Comparison of ENCODE assay signal across 29 cellular contexts in the genomic region with DNA sequence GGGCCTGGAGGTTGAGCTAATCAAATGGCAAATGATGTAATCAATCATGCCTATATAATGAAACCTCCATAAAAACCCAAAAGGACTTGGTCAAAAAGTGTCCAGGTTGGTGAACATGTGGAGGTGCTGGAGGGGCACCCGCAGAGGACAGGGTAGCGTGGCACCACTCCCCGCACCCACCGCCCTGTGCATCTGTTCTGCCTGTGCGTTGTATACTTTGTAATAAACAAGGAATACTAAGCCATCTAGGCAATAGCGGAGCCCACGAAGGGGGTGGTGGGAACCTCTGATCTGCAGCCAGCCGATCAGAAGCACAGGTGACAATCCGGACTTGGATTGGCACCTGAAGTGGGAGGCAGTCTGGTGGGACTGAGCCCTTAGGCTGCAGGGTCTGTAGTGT.
DNase-seq lines count a peak whose midpoint lies in the region; ATAC-seq and TF ChIP-seq lines count a peak whose summit lies in the region.
"Had no signal": no experiment of that assay in that cellular context is flagged by ENCODE, and none has a peak within 500 bp of the region (broad histone marks: within the 10 kb centered on the region; RNA-seq: fewer than 3 reads in every experiment).

No MANE protein-coding gene starts in this region.

- intact Hi-C loops in activated CD8-positive, alpha-beta T cell treated with anti-CD3 and anti-CD28 coated beads for 36 hours (cut with micrococcal nuclease) = loop anchor here (5.0 kb wide), 1 partner anchor 47 kb away; no protein-coding TSS in a partner anchor

- CTCF ChIA-PET in activated CD8-positive, alpha-beta T cell treated with anti-CD3 and anti-CD28 coated beads for 36 hours (lab: Charles Lee) = interaction anchor here (1.6 to 13.8 kb wide), 4 partner anchors 35 to 104 kb away, joined by 4 to 183 read pairs (median 80); partner anchors contain the start of gene CCDC88C

- H3K36me3 Mint-ChIP-seq in stimulated activated naive CD8-positive, alpha-beta T cell treated with anti-CD3 and anti-CD28 coated beads, Interleukin-15, Interleukin-2, amounts not matched to agents 100 ng/mL and 50 ng/mL, for 24 hours (ENCODE audit: low read depth) = peaks cover 72% of the 10 kb centered on the region
- peaks cover 69% of the 10 kb centered on the region for H3K36me3 Mint-ChIP-seq in activated CD8-positive, alpha-beta T cell treated with anti-CD3 and anti-CD28 coated beads for 36 hours (ENCODE audit: low read depth)
- H3K36me3 Mint-ChIP-seq in memory B cell = peaks cover 24% of the 10 kb centered on the region
- H3K36me3 Mint-ChIP-seq in endodermal cell (ENCODE audit: low read depth) = peaks cover 67% of the 10 kb centered on the region

- no peak overlapping the region for H3K4me3 Mint-ChIP-seq in stimulated activated naive CD8-positive, alpha-beta T cell treated with anti-CD3 and anti-CD28 coated beads, Interleukin-15, Interleukin-2, amounts not matched to agents 100 ng/mL and 50 ng/mL, for 24 hours
- H3K4me3 Mint-ChIP-seq in activated CD8-positive, alpha-beta T cell treated with anti-CD3 and anti-CD28 coated beads for 36 hours = no peak overlapping the region
- H3K4me3 Mint-ChIP-seq in memory B cell (no peak overlapping the region), endodermal cell (no peak overlapping the region)
- H3K4me3 Mint-ChIP-seq: activated naive CD8-positive, alpha-beta T cell treated with anti-CD3 and anti-CD28 coated beads, Interleukin-2, amount 10 ng/mL, durations not matched to agents 7 days and 5 days; nephron progenitor cell had no signal

- H3K27ac ChIP-seq in endodermal cell (ENCODE audit: low read depth, low read length) = no peak overlapping the region
- H3K27ac ChIP-seq: BLaER1, pancreas, WERI-Rb-1 had no signal

- no peaks in the 10 kb centered on the region for H3K27me3 ChIP-seq in endodermal cell (ENCODE audit: control insufficient read depth, insufficient read depth, low read length, poor library complexity, severe bottlenecking)
- H3K27me3 ChIP-seq: BLaER1, pancreas had no signal

- peaks cover 87% of the 10 kb centered on the region for H3K4me1 Mint-ChIP-seq in stimulated activated naive CD8-positive, alpha-beta T cell treated with anti-CD3 and anti-CD28 coated beads, Interleukin-15, Interleukin-2, amounts not matched to agents 100 ng/mL and 50 ng/mL, for 24 hours (ENCODE audit: low read depth)
- H3K4me1 Mint-ChIP-seq in activated CD8-positive, alpha-beta T cell treated with anti-CD3 and anti-CD28 coated beads for 36 hours (ENCODE audit: low read depth) = peaks cover 87% of the 10 kb centered on the region
- peaks cover 53% of the 10 kb centered on the region for H3K4me1 Mint-ChIP-seq in memory B cell
- peaks cover 5% of the 10 kb centered on the region for H3K4me1 Mint-ChIP-seq in endodermal cell

- H3K9ac ChIP-seq in endodermal cell (ENCODE audit: extremely low read depth, low read length, poor library complexity, severe bottlenecking) = no peak overlapping the region
- H3K9ac ChIP-seq: BLaER1 had no signal

- POLR2A ChIA-PET in activated CD8-positive, alpha-beta T cell treated with anti-CD3 and anti-CD28 coated beads for 36 hours (lab: Charles Lee) = interaction anchor here (0.6 to 1.5 kb wide), 3 partner anchors 17 to 98 kb away, joined by 3 to 4 read pairs (median 3); partner anchors contain the start of gene CCDC88C

- H3K27me3 Mint-ChIP-seq in stimulated activated naive CD8-positive, alpha-beta T cell treated with anti-CD3 and anti-CD28 coated beads, Interleukin-15, Interleukin-2, amounts not matched to agents 100 ng/mL and 50 ng/mL, for 24 hours = no peaks in the 10 kb centered on the region
- no peaks in the 10 kb centered on the region for H3K27me3 Mint-ChIP-seq in activated CD8-positive, alpha-beta T cell treated with anti-CD3 and anti-CD28 coated beads for 36 hours
- H3K27me3 Mint-ChIP-seq in memory B cell = no peaks in the 10 kb centered on the region
- H3K27me3 Mint-ChIP-seq in endodermal cell (ENCODE audit: insufficient read depth) = no peaks in the 10 kb centered on the region
- H3K27me3 Mint-ChIP-seq: activated naive CD8-positive, alpha-beta T cell treated with anti-CD3 and anti-CD28 coated beads, Interleukin-2, amount 10 ng/mL, durations not matched to agents 7 days and 5 days had no signal

- H3K4me1 ChIP-seq in endodermal cell (ENCODE audit: control insufficient read depth, insufficient read depth, low read length) = no peaks in the 10 kb centered on the region

- peak overlapping the region; percentile 55 for H3K27ac Mint-ChIP-seq in stimulated activated naive CD8-positive, alpha-beta T cell treated with anti-CD3 and anti-CD28 coated beads, Interleukin-15, Interleukin-2, amounts not matched to agents 100 ng/mL and 50 ng/mL, for 24 hours
- peak overlapping the region; percentile 42 for H3K27ac Mint-ChIP-seq in activated CD8-positive, alpha-beta T cell treated with anti-CD3 and anti-CD28 coated beads for 36 hours
- H3K27ac Mint-ChIP-seq in memory B cell (peak overlapping the region; percentile 100), endodermal cell (no peak overlapping the region)
- H3K27ac Mint-ChIP-seq: activated naive CD8-positive, alpha-beta T cell treated with anti-CD3 and anti-CD28 coated beads, Interleukin-2, amount 10 ng/mL, durations not matched to agents 7 days and 5 days; nephron progenitor cell had no signal

- WGBS in endodermal cell (ENCODE audit: insufficient coverage in 1 of 2, insufficient read length in 1 of 2), 2 experiments = 89 to 94% methylated on average over 8 to 9 of the region's 9 CpGs

- ATAC-seq in stimulated activated naive CD8-positive, alpha-beta T cell treated with anti-CD3 and anti-CD28 coated beads, Interleukin-15, Interleukin-2, amounts not matched to agents 100 U/mL and 50 U/mL, for 24 hours = no peak
- ATAC-seq in activated CD8-positive, alpha-beta T cell treated with anti-CD3 and anti-CD28 coated beads for 36 hours = no peak
- ATAC-seq in memory B cell (ENCODE audit: low read depth) = no peak
- ATAC-seq: left ventricle myocardium superior, pancreas, PC-3 had no signal

- H3K9me3 ChIP-seq in endodermal cell (ENCODE audit: control insufficient read depth, low read length) = no peaks in the 10 kb centered on the region
- H3K9me3 ChIP-seq: BLaER1, pancreas had no signal

- H3K4me3 ChIP-seq in endodermal cell (ENCODE audit: low read length) = no peak overlapping the region
- H3K4me3 ChIP-seq: BLaER1, pancreas had no signal

- no peaks in the 10 kb centered on the region for H3K9me3 Mint-ChIP-seq in stimulated activated naive CD8-positive, alpha-beta T cell treated with anti-CD3 and anti-CD28 coated beads, Interleukin-15, Interleukin-2, amounts not matched to agents 100 ng/mL and 50 ng/mL, for 24 hours
- H3K9me3 Mint-ChIP-seq in activated CD8-positive, alpha-beta T cell treated with anti-CD3 and anti-CD28 coated beads for 36 hours = no peaks in the 10 kb centered on the region
- H3K9me3 Mint-ChIP-seq in memory B cell = no peaks in the 10 kb centered on the region
- H3K9me3 Mint-ChIP-seq in endodermal cell = no peaks in the 10 kb centered on the region
- H3K9me3 Mint-ChIP-seq: activated naive CD8-positive, alpha-beta T cell treated with anti-CD3 and anti-CD28 coated beads, Interleukin-2, amount 10 ng/mL, durations not matched to agents 7 days and 5 days; nephron progenitor cell had no signal

- no peak for DNase-seq in stimulated activated naive CD8-positive, alpha-beta T cell treated with anti-CD3 and anti-CD28 coated beads, Interleukin-15, Interleukin-2, amounts not matched to agents 100 U/mL and 50 U/mL, for 24 hours
- no peak for DNase-seq in activated CD8-positive, alpha-beta T cell treated with anti-CD3 and anti-CD28 coated beads for 36 hours
- DNase-seq in memory B cell (ENCODE audit: low spot score in 2 of 2) (no peak), NCI-H2029 treated with DMSO at 0.1 percent for 48 hours (lab: John Stamatoyannopoulos, UW) (no peak), endodermal cell (no peak), dermis blood vessel endothelial cell (no peak)
- no peak for DNase-seq in activated effector memory CD4-positive, alpha-beta T cell treated with Interleukin-2 at 50 U/mL for 16 hours
- DNase-seq: activated CD4-positive, alpha-beta T cell treated with anti-CD3 and anti-CD28 coated beads, Interleukin-2, amount 50 U/mL, for 4 hours; activated naive CD8-positive, alpha-beta T cell treated with anti-CD3 and anti-CD28 coated beads, Interleukin-2, amount 10 ng/mL, durations not matched to agents 7 days and 5 days; Calu3; cerebellar nuclear complex; DND-41; H7; left ventricle myocardium superior; midbrain; NCI-H1092 treated with DMSO at 0.1 percent for 48 hours; NCI-H187; NCI-H524; nephron progenitor cell; pancreas; PC-3; retina; Right ventricle myocardium superior; small intestine; stimulated activated CD4-positive, alpha-beta T cell treated with anti-CD3 and anti-CD28 coated beads, Interleukin-2, amount 100 ng/mL, for 24 hours; T1000; WERI-Rb-1 had no signal

- peaks cover 34% of the 10 kb centered on the region for H3K36me3 ChIP-seq in endodermal cell (ENCODE audit: control insufficient read depth, insufficient read depth, low read length)

- TF ChIP-seq CTCF in activated CD8-positive, alpha-beta T cell treated with anti-CD3 and anti-CD28 coated beads for 36 hours (IDR thresholded peaks at IDR 0.05) = no peak
- no peak for TF ChIP-seq CTCF in endodermal cell (conservative IDR thresholded peaks at IDR 0.05)
